Comparison of ENCODE assay signal across 19 cellular contexts in genomic region chr1:65894738-65895605, GRCh38.
A peak's percentile ranks its signal among the peaks of the same experiment; 100 is the strongest.
DNase-seq lines count a peak whose midpoint lies in the region; ATAC-seq and TF ChIP-seq lines count a peak whose summit lies in the region.
"Had no signal": no experiment of that assay in that cellular context is flagged by ENCODE, and none has a peak within 500 bp of the region (broad histone marks: within the 10 kb centered on the region; RNA-seq: fewer than 3 reads in every experiment).

No MANE protein-coding gene starts in this region.

- H3K27me3 ChIP-seq in ovary: no peaks in the 10 kb centered on the region
- H3K27me3 ChIP-seq in sigmoid colon: no peaks in the 10 kb centered on the region
- H3K27me3 ChIP-seq: esophagus squamous epithelium, right atrium auricular region, SJSA1 had no signal

- 74 to 76% (median 76%) methylated on average over 8 of the region's 8 CpGs for WGBS in ovary, 3 donors
- WGBS in sigmoid colon, 2 donors: 70 to 82% methylated on average over 8 of the region's 8 CpGs

- no peaks in the 10 kb centered on the region for H3K4me1 Mint-ChIP-seq in activated naive CD8-positive, alpha-beta T cell treated with anti-CD3 and anti-CD28 coated beads, Interleukin-2, amount 50 U/mL, for 24 hours
- H3K4me1 Mint-ChIP-seq: CD4-positive, CD25-positive, alpha-beta regulatory T cell; immature natural killer cell had no signal

- no peak overlapping the region for H3K4me3 ChIP-seq in ovary
- H3K4me3 ChIP-seq in sigmoid colon: no peak overlapping the region
- H3K4me3 ChIP-seq: esophagus squamous epithelium, right atrium auricular region, SJSA1 had no signal

- H3K27ac Mint-ChIP-seq in activated naive CD8-positive, alpha-beta T cell treated with anti-CD3 and anti-CD28 coated beads, Interleukin-2, amount 50 U/mL, for 24 hours: no peak overlapping the region
- H3K27ac Mint-ChIP-seq: CD4-positive, CD25-positive, alpha-beta regulatory T cell; HFFc6; immature natural killer cell; type B pancreatic cell had no signal

- DNase-seq in glomerular visceral epithelial cell (ENCODE audit: extremely low spot score): peak; percentile 26
- no peak for DNase-seq in activated naive CD8-positive, alpha-beta T cell treated with anti-CD3 and anti-CD28 coated beads, Interleukin-2, amount 50 U/mL, for 24 hours
- DNase-seq in ovary: no peak
- DNase-seq in sigmoid colon: no peak
- no peak for DNase-seq in epidermal melanocyte (ENCODE audit: insufficient read length, low spot score)
- DNase-seq: activated CD4-positive, alpha-beta T cell treated with anti-CD3 and anti-CD28 coated beads for 1 hour; caudate nucleus; CD4-positive, CD25-positive, alpha-beta regulatory T cell; esophagus squamous epithelium; HFFc6; immature natural killer cell; MV-4-11; NCI-H510A treated with DMSO at 0.1 percent for 48 hours had no signal

- peaks cover 12% of the 10 kb centered on the region for H3K27me3 Mint-ChIP-seq in activated naive CD8-positive, alpha-beta T cell treated with anti-CD3 and anti-CD28 coated beads, Interleukin-2, amount 50 U/mL, for 24 hours
- H3K27me3 Mint-ChIP-seq: type B pancreatic cell had no signal

- peak; percentile 79 for ATAC-seq in GM19023 (IDR thresholded peaks at IDR 0.05; ENCODE audit: unreplicated experiment)
- ATAC-seq in GM21717 (IDR thresholded peaks at IDR 0.05; ENCODE audit: unreplicated experiment): peak; percentile 82
- peak; percentile 90 for ATAC-seq in HG03097 (IDR thresholded peaks at IDR 0.05; ENCODE audit: low FRiP score, unreplicated experiment)
- no peak for ATAC-seq in activated naive CD8-positive, alpha-beta T cell treated with anti-CD3 and anti-CD28 coated beads, Interleukin-2, amount 50 U/mL, for 24 hours

- H3K36me3 ChIP-seq in ovary: no peaks in the 10 kb centered on the region
- no peaks in the 10 kb centered on the region for H3K36me3 ChIP-seq in sigmoid colon
- H3K36me3 ChIP-seq: esophagus squamous epithelium, right atrium auricular region, SJSA1 had no signal

- no peak overlapping the region for H3K4me3 Mint-ChIP-seq in activated naive CD8-positive, alpha-beta T cell treated with anti-CD3 and anti-CD28 coated beads, Interleukin-2, amount 50 U/mL, for 24 hours
- H3K4me3 Mint-ChIP-seq: CD4-positive, CD25-positive, alpha-beta regulatory T cell; HFFc6; immature natural killer cell; type B pancreatic cell had no signal

- H3K9me3 ChIP-seq in ovary (no peaks in the 10 kb centered on the region), sigmoid colon (no peaks in the 10 kb centered on the region)
- H3K9me3 ChIP-seq: esophagus squamous epithelium, right atrium auricular region, SJSA1 had no signal

- TF ChIP-seq EP300 in ovary (IDR thresholded peaks at IDR 0.05) (no peak), sigmoid colon (IDR thresholded peaks at IDR 0.05) (no peak)

- H3K4me1 ChIP-seq in ovary (ENCODE audit: insufficient read depth) (no peaks in the 10 kb centered on the region), sigmoid colon (no peaks in the 10 kb centered on the region)
- H3K4me1 ChIP-seq: esophagus squamous epithelium, right atrium auricular region, SJSA1 had no signal

- TF ChIP-seq POLR2A in ovary (IDR thresholded peaks at IDR 0.05): no peak
- no peak for TF ChIP-seq POLR2A in sigmoid colon (IDR thresholded peaks at IDR 0.05)

- intact Hi-C loops in ovary (cut with DNase I) (no loop called here), sigmoid colon (cut with DNase I) (no loop called here)

- peaks cover 4% of the 10 kb centered on the region for H3K9me3 Mint-ChIP-seq in activated naive CD8-positive, alpha-beta T cell treated with anti-CD3 and anti-CD28 coated beads, Interleukin-2, amount 50 U/mL, for 24 hours
- H3K9me3 Mint-ChIP-seq: HFFc6, type B pancreatic cell had no signal

- H3K36me3 Mint-ChIP-seq in activated naive CD8-positive, alpha-beta T cell treated with anti-CD3 and anti-CD28 coated beads, Interleukin-2, amount 50 U/mL, for 24 hours (ENCODE audit: low read depth): no peaks in the 10 kb centered on the region
- H3K36me3 Mint-ChIP-seq: CD4-positive, CD25-positive, alpha-beta regulatory T cell; immature natural killer cell; type B pancreatic cell had no signal

- no peak overlapping the region for H3K27ac ChIP-seq in ovary
- no peak overlapping the region for H3K27ac ChIP-seq in sigmoid colon
- H3K27ac ChIP-seq: esophagus squamous epithelium, right atrium auricular region, SJSA1 had no signal

- TF ChIP-seq CTCF in ovary (IDR thresholded peaks at IDR 0.05) (no peak), sigmoid colon (IDR thresholded peaks at IDR 0.05) (no peak)
